Comparison of ENCODE assay signal across 14 cellular contexts in genomic region chr11:83064011-83064410, GRCh38. TPM values are rescaled to one million over a fixed set of nuclear protein-coding genes. Genes with fewer than 3 reads are reported as not detected.
A peak's percentile ranks its signal among the peaks of the same experiment; 100 is the strongest.
DNase-seq lines count a peak whose midpoint lies in the region; ATAC-seq and TF ChIP-seq lines count a peak whose summit lies in the region.
"Had no signal": no experiment of that assay in that cellular context is flagged by ENCODE, and none has a peak within 500 bp of the region (broad histone marks: within the 10 kb centered on the region; RNA-seq: fewer than 3 reads in every experiment).

No MANE protein-coding gene starts in this region.

- peak overlapping the region in 4 of 8 donors; percentile 3 to 95 (median 70) for H3K27ac Mint-ChIP-seq in CD8-positive, alpha-beta memory T cell
- H3K27ac Mint-ChIP-seq in activated naive CD8-positive, alpha-beta T cell treated with anti-CD3 and anti-CD28 coated beads for 36 hours, result peak overlapping the region; percentile 97
- H3K27ac Mint-ChIP-seq in stimulated activated effector memory CD8-positive, alpha-beta T cell treated with anti-CD3 and anti-CD28 coated beads, Interleukin-12 subunit alpha, Interleukin-12 subunit beta, amount 100 ng/mL, for 72 hours, result no peak overlapping the region

- H3K36me3 Mint-ChIP-seq in CD8-positive, alpha-beta memory T cell, result peaks cover 4 to 9% (median 5%) of the 10 kb centered on the region in 3 donors
- peaks cover 49% of the 10 kb centered on the region for H3K36me3 Mint-ChIP-seq in activated naive CD8-positive, alpha-beta T cell treated with anti-CD3 and anti-CD28 coated beads for 36 hours
- no peaks in the 10 kb centered on the region for H3K36me3 Mint-ChIP-seq in stimulated activated effector memory CD8-positive, alpha-beta T cell treated with anti-CD3 and anti-CD28 coated beads, Interleukin-12 subunit alpha, Interleukin-12 subunit beta, amount 100 ng/mL, for 72 hours

- H3K4me2 ChIP-seq in MM.1S (ENCODE audit: low read depth, low read length), result peak overlapping the region; percentile 78
- H3K4me2 ChIP-seq: SK-N-SH had no signal

- H3K4me1 Mint-ChIP-seq in CD8-positive, alpha-beta memory T cell, result peaks cover 27 to 45% (median 39%) of the 10 kb centered on the region in 3 donors
- peaks cover 59% of the 10 kb centered on the region for H3K4me1 Mint-ChIP-seq in activated naive CD8-positive, alpha-beta T cell treated with anti-CD3 and anti-CD28 coated beads for 36 hours
- H3K4me1 Mint-ChIP-seq in stimulated activated effector memory CD8-positive, alpha-beta T cell treated with anti-CD3 and anti-CD28 coated beads, Interleukin-12 subunit alpha, Interleukin-12 subunit beta, amount 100 ng/mL, for 72 hours, result peaks cover 33% of the 10 kb centered on the region

- H4K20me1 ChIP-seq in MM.1S (ENCODE audit: insufficient read depth, low read length), result no peaks in the 10 kb centered on the region

- no peaks in the 10 kb centered on the region for H3K9me3 ChIP-seq in CD8-positive, alpha-beta memory T cell (ENCODE audit: low read length)
- 0 out of 2 replicates have a peak, but pooled peaks cover 4% of the 10 kb centered on the region for H3K9me3 ChIP-seq in MM.1S (replicated peaks; ENCODE audit: insufficient read depth, low read length)
- H3K9me3 ChIP-seq: SK-N-SH had no signal

- POLR2A ChIA-PET in CD8-positive, alpha-beta memory T cell (lab: Charles Lee), result interaction anchor here (2.5 to 2.6 kb wide), 2 partner anchors 7 to 92 kb away, joined by 11 to 16 read pairs; partner anchors contain the start of genes PCF11 and RAB30

- no peak overlapping the region for H2AFZ ChIP-seq in MM.1S (ENCODE audit: low read length)

- H3K27me3 ChIP-seq in CD8-positive, alpha-beta memory T cell (ENCODE audit: insufficient read depth, low read length, poor library complexity, severe bottlenecking), result no peaks in the 10 kb centered on the region
- no peaks in the 10 kb centered on the region for H3K27me3 ChIP-seq in MM.1S (replicated peaks; ENCODE audit: insufficient read depth, low read length)

- no peak overlapping the region for H3K27ac ChIP-seq in CD8-positive, alpha-beta memory T cell (ENCODE audit: low read depth, low read length)
- H3K27ac ChIP-seq in MM.1S (ENCODE audit: low read length), result peak overlapping the region; percentile 97

- H3F3A ChIP-seq in MM.1S (ENCODE audit: insufficient read depth, low read length), result peaks cover 43% of the 10 kb centered on the region

- ATAC-seq in stimulated activated effector memory CD8-positive, alpha-beta T cell treated with anti-CD3 and anti-CD28 coated beads, Interleukin-12 subunit alpha, Interleukin-12 subunit beta, amount 100 ng/mL, for 72 hours, result no peak

- H3K4me3 ChIP-seq in CD8-positive, alpha-beta memory T cell (ENCODE audit: low read length), result no peak overlapping the region
- H3K4me3 ChIP-seq in MM.1S (ENCODE audit: low read length), result peak overlapping the region; percentile 50; the same call in 1 of the 2 replicates

- H3K79me2 ChIP-seq in MM.1S (ENCODE audit: low read length), result peaks cover 80% of the 10 kb centered on the region

- peak overlapping the region in 5 of 7 donors; percentile 80 to 93 (median 88) for H3K4me3 Mint-ChIP-seq in CD8-positive, alpha-beta memory T cell
- peak overlapping the region; percentile 81 for H3K4me3 Mint-ChIP-seq in activated naive CD8-positive, alpha-beta T cell treated with anti-CD3 and anti-CD28 coated beads for 36 hours
- peak overlapping the region; percentile 70 for H3K4me3 Mint-ChIP-seq in stimulated activated effector memory CD8-positive, alpha-beta T cell treated with anti-CD3 and anti-CD28 coated beads, Interleukin-12 subunit alpha, Interleukin-12 subunit beta, amount 100 ng/mL, for 72 hours

- no peaks in the 10 kb centered on the region for H3K9me2 ChIP-seq in MM.1S (replicated peaks; ENCODE audit: insufficient read depth, low read length)
- H3K9me2 ChIP-seq: SK-N-SH had no signal

- peaks cover 16% of the 10 kb centered on the region for H3K4me1 ChIP-seq in CD8-positive, alpha-beta memory T cell (ENCODE audit: insufficient read depth, low read length)
- H3K4me1 ChIP-seq in MM.1S (ENCODE audit: low read length), result peaks cover 40% of the 10 kb centered on the region

- no peak for TF ChIP-seq CTCF in MM.1S (IDR thresholded peaks at IDR 0.05; ENCODE audit: low read length)

- no peaks in the 10 kb centered on the region for H3K9me3 Mint-ChIP-seq in CD8-positive, alpha-beta memory T cell
- peaks cover 8% of the 10 kb centered on the region for H3K9me3 Mint-ChIP-seq in activated naive CD8-positive, alpha-beta T cell treated with anti-CD3 and anti-CD28 coated beads for 36 hours
- no peaks in the 10 kb centered on the region for H3K9me3 Mint-ChIP-seq in stimulated activated effector memory CD8-positive, alpha-beta T cell treated with anti-CD3 and anti-CD28 coated beads, Interleukin-12 subunit alpha, Interleukin-12 subunit beta, amount 100 ng/mL, for 72 hours

- DNase-seq in CD8-positive, alpha-beta memory T cell, result no peak
- no peak for DNase-seq in MM.1S
- no peak for DNase-seq in activated naive CD8-positive, alpha-beta T cell treated with anti-CD3 and anti-CD28 coated beads for 36 hours
- no peak for DNase-seq in stimulated activated effector memory CD8-positive, alpha-beta T cell treated with anti-CD3 and anti-CD28 coated beads, Interleukin-12 subunit alpha, Interleukin-12 subunit beta, amount 100 ng/mL, for 72 hours (ENCODE audit: low spot score in 2 of 2)
- no peak for DNase-seq in activated effector memory CD4-positive, alpha-beta T cell treated with Interleukin-2 at 50 U/mL for 16 hours
- no peak for DNase-seq in putamen (ENCODE audit: low spot score)
- no peak for DNase-seq in pons (ENCODE audit: low spot score)
- DNase-seq: activated CD4-positive, alpha-beta T cell treated with anti-CD3 and anti-CD28 coated beads, Interleukin-2, amount 50 U/mL, for 1 hour; AML-193; anterior cingulate cortex; hippocampal formation; mesendoderm; right cardiac atrium; SK-N-SH had no signal

- H3K27me3 Mint-ChIP-seq in CD8-positive, alpha-beta memory T cell, result no peaks in the 10 kb centered on the region
- H3K27me3 Mint-ChIP-seq in activated naive CD8-positive, alpha-beta T cell treated with anti-CD3 and anti-CD28 coated beads for 36 hours, result no peaks in the 10 kb centered on the region

- no peaks in the 10 kb centered on the region for H3K36me3 ChIP-seq in CD8-positive, alpha-beta memory T cell (ENCODE audit: insufficient read depth, low read length)
- H3K36me3 ChIP-seq in MM.1S (replicated peaks; ENCODE audit: insufficient read depth, low read length), result peaks cover 31% of the 10 kb centered on the region

- peak overlapping the region; percentile 82 for H3K9ac ChIP-seq in MM.1S (ENCODE audit: low read length)
- H3K9ac ChIP-seq: SK-N-SH had no signal

- CTCF ChIA-PET in CD8-positive, alpha-beta memory T cell (lab: Charles Lee), result interaction anchor here (1.1 to 1.8 kb wide), 4 partner anchors 9 to 19 kb away, joined by 3 to 4 read pairs (median 3); no protein-coding TSS in a partner anchor

RNA-seq across cellular contexts. Expression of gene RAB30, which starts 7.7 kb away (rescaled TPM):
- 10 to 100 TPM; 15.7 to 17.1 TPM for total RNA-seq in CD8-positive, alpha-beta memory T cell
- polyA plus RNA-seq in CD8-positive, alpha-beta memory T cell, result 5.1 TPM
- 10 to 100 TPM; 23.1 to 23.4 TPM for total RNA-seq in activated naive CD8-positive, alpha-beta T cell treated with anti-CD3 and anti-CD28 coated beads for 36 hours
